ENCODE assay signal across 1 cellular context in genomic region chr3:61667417-61668213, GRCh38.
TF ChIP-seq lines count a peak whose summit lies in the region.

No MANE protein-coding gene starts in this region.

TF ChIP-seq in liver, 16 proteins besides CTCF, POLR2A, EP300 and RAD21 (continued from another document):
- TF ChIP-seq, protein P1, sequence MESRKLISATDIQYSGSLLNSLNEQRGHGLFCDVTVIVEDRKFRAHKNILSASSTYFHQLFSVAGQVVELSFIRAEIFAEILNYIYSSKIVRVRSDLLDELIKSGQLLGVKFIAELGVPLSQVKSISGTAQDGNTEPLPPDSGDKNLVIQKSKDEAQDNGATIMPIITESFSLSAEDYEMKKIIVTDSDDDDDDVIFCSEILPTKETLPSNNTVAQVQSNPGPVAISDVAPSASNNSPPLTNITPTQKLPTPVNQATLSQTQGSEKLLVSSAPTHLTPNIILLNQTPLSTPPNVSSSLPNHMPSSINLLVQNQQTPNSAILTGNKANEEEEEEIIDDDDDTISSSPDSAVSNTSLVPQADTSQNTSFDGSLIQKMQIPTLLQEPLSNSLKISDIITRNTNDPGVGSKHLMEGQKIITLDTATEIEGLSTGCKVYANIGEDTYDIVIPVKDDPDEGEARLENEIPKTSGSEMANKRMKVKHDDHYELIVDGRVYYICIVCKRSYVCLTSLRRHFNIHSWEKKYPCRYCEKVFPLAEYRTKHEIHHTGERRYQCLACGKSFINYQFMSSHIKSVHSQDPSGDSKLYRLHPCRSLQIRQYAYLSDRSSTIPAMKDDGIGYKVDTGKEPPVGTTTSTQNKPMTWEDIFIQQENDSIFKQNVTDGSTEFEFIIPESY (IDR thresholded peaks at IDR 0.05) = no peak
- TF ChIP-seq RXRA (IDR thresholded peaks at IDR 0.05) (peak in 1 of 2 donors; percentile 50), HNF4G (IDR thresholded peaks at IDR 0.05) (no peak), NR2F2 (IDR thresholded peaks at IDR 0.05) (no peak), YY1 (IDR thresholded peaks at IDR 0.05) (peak; percentile 22), FOXA1 (IDR thresholded peaks at IDR 0.05) (no peak), FOXA2 (IDR thresholded peaks at IDR 0.05) (peak; percentile 15)
